Comparison of ENCODE assay signal across 3 cellular contexts in the genomic region with DNA sequence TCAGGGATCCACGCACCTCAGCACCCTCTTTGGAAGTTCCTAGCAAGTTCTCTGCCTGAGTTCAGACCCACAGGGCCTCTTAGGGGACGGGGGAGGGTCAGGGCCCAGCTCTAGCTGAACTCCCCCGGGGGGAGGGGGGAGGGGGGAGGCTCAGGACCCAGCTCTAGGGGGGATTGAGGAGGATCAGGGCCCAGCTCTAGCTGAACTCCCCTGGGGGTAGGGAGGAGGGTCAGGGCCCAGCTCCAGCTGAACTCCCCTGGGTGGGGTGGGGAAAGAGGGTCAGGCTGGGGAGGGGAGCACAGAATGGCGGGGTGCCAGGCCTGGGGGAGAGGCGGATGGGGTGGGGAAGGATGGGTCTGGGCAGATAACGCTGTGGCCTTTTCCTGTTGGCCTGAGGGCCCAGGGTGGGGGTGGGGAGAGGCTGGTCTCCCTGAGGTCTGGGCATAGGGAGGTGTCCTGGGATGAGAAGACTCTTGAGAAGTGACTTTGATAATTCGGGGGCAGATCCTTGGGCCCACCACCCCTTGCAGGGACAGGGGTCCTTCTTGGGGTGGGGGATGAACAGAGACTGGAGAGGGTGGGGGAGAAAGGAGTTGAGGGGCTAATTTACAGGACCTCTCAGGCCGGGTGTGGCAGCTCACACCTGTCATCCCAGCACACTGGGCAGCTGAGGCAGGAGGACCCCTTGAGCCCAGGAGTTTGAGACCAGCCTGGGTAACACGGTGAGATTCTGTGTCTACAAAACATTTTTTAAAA.
TF ChIP-seq lines count a peak whose summit lies in the region.

No MANE protein-coding gene starts in this region.

TF ChIP-seq in SK-N-SH, 30 proteins besides CTCF, POLR2A, EP300 and RAD21:
- TF ChIP-seq, protein P1, sequence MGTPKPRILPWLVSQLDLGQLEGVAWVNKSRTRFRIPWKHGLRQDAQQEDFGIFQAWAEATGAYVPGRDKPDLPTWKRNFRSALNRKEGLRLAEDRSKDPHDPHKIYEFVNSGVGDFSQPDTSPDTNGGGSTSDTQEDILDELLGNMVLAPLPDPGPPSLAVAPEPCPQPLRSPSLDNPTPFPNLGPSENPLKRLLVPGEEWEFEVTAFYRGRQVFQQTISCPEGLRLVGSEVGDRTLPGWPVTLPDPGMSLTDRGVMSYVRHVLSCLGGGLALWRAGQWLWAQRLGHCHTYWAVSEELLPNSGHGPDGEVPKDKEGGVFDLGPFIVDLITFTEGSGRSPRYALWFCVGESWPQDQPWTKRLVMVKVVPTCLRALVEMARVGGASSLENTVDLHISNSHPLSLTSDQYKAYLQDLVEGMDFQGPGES (IDR thresholded peaks at IDR 0.05; ENCODE audit: low read depth, low read length): no peak
- TF ChIP-seq, protein P2, sequence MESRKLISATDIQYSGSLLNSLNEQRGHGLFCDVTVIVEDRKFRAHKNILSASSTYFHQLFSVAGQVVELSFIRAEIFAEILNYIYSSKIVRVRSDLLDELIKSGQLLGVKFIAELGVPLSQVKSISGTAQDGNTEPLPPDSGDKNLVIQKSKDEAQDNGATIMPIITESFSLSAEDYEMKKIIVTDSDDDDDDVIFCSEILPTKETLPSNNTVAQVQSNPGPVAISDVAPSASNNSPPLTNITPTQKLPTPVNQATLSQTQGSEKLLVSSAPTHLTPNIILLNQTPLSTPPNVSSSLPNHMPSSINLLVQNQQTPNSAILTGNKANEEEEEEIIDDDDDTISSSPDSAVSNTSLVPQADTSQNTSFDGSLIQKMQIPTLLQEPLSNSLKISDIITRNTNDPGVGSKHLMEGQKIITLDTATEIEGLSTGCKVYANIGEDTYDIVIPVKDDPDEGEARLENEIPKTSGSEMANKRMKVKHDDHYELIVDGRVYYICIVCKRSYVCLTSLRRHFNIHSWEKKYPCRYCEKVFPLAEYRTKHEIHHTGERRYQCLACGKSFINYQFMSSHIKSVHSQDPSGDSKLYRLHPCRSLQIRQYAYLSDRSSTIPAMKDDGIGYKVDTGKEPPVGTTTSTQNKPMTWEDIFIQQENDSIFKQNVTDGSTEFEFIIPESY (IDR thresholded peaks at IDR 0.05; ENCODE audit: borderline replicate concordance, low read depth): no peak
- TF ChIP-seq POLR2AphosphoS5 (IDR thresholded peaks at IDR 0.05; ENCODE audit: low read depth, low read length): no peak

TF ChIP-seq in SK-N-SH treated with all-trans-retinoic acid at 6 μM for 48 hours, 23 proteins besides CTCF, POLR2A, EP300 and RAD21:
- TF ChIP-seq, protein P3, sequence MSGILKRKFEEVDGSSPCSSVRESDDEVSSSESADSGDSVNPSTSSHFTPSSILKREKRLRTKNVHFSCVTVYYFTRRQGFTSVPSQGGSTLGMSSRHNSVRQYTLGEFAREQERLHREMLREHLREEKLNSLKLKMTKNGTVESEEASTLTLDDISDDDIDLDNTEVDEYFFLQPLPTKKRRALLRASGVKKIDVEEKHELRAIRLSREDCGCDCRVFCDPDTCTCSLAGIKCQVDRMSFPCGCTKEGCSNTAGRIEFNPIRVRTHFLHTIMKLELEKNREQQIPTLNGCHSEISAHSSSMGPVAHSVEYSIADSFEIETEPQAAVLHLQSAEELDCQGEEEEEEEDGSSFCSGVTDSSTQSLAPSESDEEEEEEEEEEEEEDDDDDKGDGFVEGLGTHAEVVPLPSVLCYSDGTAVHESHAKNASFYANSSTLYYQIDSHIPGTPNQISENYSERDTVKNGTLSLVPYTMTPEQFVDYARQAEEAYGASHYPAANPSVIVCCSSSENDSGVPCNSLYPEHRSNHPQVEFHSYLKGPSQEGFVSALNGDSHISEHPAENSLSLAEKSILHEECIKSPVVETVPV (CRISPR knock-in tag; IDR thresholded peaks at IDR 0.05): no peak
- TF ChIP-seq, protein P4, sequence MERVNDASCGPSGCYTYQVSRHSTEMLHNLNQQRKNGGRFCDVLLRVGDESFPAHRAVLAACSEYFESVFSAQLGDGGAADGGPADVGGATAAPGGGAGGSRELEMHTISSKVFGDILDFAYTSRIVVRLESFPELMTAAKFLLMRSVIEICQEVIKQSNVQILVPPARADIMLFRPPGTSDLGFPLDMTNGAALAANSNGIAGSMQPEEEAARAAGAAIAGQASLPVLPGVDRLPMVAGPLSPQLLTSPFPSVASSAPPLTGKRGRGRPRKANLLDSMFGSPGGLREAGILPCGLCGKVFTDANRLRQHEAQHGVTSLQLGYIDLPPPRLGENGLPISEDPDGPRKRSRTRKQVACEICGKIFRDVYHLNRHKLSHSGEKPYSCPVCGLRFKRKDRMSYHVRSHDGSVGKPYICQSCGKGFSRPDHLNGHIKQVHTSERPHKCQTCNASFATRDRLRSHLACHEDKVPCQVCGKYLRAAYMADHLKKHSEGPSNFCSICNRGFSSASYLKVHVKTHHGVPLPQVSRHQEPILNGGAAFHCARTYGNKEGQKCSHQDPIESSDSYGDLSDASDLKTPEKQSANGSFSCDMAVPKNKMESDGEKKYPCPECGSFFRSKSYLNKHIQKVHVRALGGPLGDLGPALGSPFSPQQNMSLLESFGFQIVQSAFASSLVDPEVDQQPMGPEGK (CRISPR knock-in tag; IDR thresholded peaks at IDR 0.05; ENCODE audit: borderline replicate concordance): no peak
- no peak for TF ChIP-seq ZFP30 (CRISPR knock-in tag; IDR thresholded peaks at IDR 0.05)
- no peak for TF ChIP-seq ZFP3 (CRISPR knock-in tag; IDR thresholded peaks at IDR 0.05)
- TF ChIP-seq PPARA (CRISPR knock-in tag; IDR thresholded peaks at IDR 0.05; ENCODE audit: borderline replicate concordance): no peak
- TF ChIP-seq, protein P5, sequence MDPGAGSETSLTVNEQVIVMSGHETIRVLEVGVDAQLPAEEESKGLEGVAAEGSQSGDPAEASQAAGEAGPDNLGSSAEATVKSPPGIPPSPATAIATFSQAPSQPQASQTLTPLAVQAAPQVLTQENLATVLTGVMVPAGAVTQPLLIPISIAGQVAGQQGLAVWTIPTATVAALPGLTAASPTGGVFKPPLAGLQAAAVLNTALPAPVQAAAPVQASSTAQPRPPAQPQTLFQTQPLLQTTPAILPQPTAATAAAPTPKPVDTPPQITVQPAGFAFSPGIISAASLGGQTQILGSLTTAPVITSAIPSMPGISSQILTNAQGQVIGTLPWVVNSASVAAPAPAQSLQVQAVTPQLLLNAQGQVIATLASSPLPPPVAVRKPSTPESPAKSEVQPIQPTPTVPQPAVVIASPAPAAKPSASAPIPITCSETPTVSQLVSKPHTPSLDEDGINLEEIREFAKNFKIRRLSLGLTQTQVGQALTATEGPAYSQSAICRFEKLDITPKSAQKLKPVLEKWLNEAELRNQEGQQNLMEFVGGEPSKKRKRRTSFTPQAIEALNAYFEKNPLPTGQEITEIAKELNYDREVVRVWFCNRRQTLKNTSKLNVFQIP (CRISPR knock-in tag; IDR thresholded peaks at IDR 0.05; ENCODE audit: borderline replicate concordance, low read depth): no peak
- no peak for TF ChIP-seq ZNF8 (CRISPR knock-in tag; IDR thresholded peaks at IDR 0.05)
- no peak for TF ChIP-seq ZC3H10 (CRISPR knock-in tag; IDR thresholded peaks at IDR 0.05)
- TF ChIP-seq CSDC2 (CRISPR knock-in tag; IDR thresholded peaks at IDR 0.05): no peak
- TF ChIP-seq SNAI2 (CRISPR knock-in tag; IDR thresholded peaks at IDR 0.05): no peak
- TF ChIP-seq, protein P6, sequence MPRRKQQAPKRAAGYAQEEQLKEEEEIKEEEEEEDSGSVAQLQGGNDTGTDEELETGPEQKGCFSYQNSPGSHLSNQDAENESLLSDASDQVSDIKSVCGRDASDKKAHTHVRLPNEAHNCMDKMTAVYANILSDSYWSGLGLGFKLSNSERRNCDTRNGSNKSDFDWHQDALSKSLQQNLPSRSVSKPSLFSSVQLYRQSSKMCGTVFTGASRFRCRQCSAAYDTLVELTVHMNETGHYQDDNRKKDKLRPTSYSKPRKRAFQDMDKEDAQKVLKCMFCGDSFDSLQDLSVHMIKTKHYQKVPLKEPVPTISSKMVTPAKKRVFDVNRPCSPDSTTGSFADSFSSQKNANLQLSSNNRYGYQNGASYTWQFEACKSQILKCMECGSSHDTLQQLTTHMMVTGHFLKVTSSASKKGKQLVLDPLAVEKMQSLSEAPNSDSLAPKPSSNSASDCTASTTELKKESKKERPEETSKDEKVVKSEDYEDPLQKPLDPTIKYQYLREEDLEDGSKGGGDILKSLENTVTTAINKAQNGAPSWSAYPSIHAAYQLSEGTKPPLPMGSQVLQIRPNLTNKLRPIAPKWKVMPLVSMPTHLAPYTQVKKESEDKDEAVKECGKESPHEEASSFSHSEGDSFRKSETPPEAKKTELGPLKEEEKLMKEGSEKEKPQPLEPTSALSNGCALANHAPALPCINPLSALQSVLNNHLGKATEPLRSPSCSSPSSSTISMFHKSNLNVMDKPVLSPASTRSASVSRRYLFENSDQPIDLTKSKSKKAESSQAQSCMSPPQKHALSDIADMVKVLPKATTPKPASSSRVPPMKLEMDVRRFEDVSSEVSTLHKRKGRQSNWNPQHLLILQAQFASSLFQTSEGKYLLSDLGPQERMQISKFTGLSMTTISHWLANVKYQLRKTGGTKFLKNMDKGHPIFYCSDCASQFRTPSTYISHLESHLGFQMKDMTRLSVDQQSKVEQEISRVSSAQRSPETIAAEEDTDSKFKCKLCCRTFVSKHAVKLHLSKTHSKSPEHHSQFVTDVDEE (CRISPR knock-in tag; IDR thresholded peaks at IDR 0.05): no peak
TF ChIP-seq in SK-N-SH treated with all-trans-retinoic acid at 6 μM for 48 hours: peak in this region for 0.

TF ChIP-seq in HEK293T, 16 proteins besides CTCF, POLR2A, EP300 and RAD21 (continued from another document):
- TF ChIP-seq ELF4 (IDR thresholded peaks at IDR 0.05) (no peak), ZNF384 (IDR thresholded peaks at IDR 0.05) (no peak), FOXK2 (IDR thresholded peaks at IDR 0.05) (no peak), HDGF (IDR thresholded peaks at IDR 0.05; ENCODE audit: borderline replicate concordance) (no peak)
